Comparison of ENCODE assay signal across 23 cellular contexts in genomic region chr6:79042799-79043126, GRCh38. TPM values are rescaled to one million over a fixed set of nuclear protein-coding genes. Genes with fewer than 3 reads are reported as not detected.
A peak's percentile ranks its signal among the peaks of the same experiment; 100 is the strongest.
DNase-seq lines count a peak whose midpoint lies in the region; ATAC-seq, FAIRE-seq and TF ChIP-seq lines count a peak whose summit lies in the region.
"Had no signal": no experiment of that assay in that cellular context is flagged by ENCODE, and none has a peak within 500 bp of the region (broad histone marks: within the 10 kb centered on the region; RNA-seq: fewer than 3 reads in every experiment).

No MANE protein-coding gene starts in this region.

- CTCF ChIA-PET in activated naive CD4-positive, alpha-beta T cell treated with anti-CD3 and anti-CD28 coated beads for 36 hours (lab: Charles Lee) = no interaction called here
- CTCF ChIA-PET in GM12878 (lab: Yijun Ruan, JAX) = interaction anchor here (0.7 to 1.1 kb wide), 2 partner anchors 10 to 125 kb away, joined by 3 read pairs; no protein-coding TSS in a partner anchor
- CTCF ChIA-PET in MCF 10A (lab: Yijun Ruan, JAX) = no interaction called here

- POLR2A ChIA-PET in GM12878 (lab: Charles Lee) = interaction anchor here (0.9 to 2.4 kb wide), 4 partner anchors 10 to 35 kb away, joined by 3 to 8 read pairs (median 4); partner anchors contain the start of gene PHIP
- POLR2A ChIA-PET in MCF 10A (lab: Yijun Ruan, JAX) = interaction anchor here (0.9 to 1.7 kb wide), 3 partner anchors 18 to 36 kb away, joined by 3 read pairs; no protein-coding TSS in a partner anchor

- peaks cover 24% of the 10 kb centered on the region for H3K36me3 Mint-ChIP-seq in activated naive CD4-positive, alpha-beta T cell treated with anti-CD3 and anti-CD28 coated beads, Interleukin-2, amount 50 U/mL, for 24 hours
- peaks cover 30% of the 10 kb centered on the region for H3K36me3 Mint-ChIP-seq in activated naive CD4-positive, alpha-beta T cell treated with anti-CD3 and anti-CD28 coated beads for 36 hours (ENCODE audit: low read depth)
- peaks cover 61% of the 10 kb centered on the region for H3K36me3 Mint-ChIP-seq in MCF 10A (ENCODE audit: insufficient read depth, unreplicated experiment)

- peaks cover 0 to 17% of the 10 kb centered on the region in 2 experiments; a peak in 3 of 4 replicates for H3K36me3 ChIP-seq in GM12878 (ENCODE audit: control insufficient read depth in 2 of 2, insufficient read depth in 2 of 2, low read length in 1 of 2)
- H3K36me3 ChIP-seq in ascending aorta = peaks cover 0 to 15% of the 10 kb centered on the region in 2 donors

- peak overlapping the region; percentile 62 for H3K4me2 ChIP-seq in GM12878 (ENCODE audit: control insufficient read depth, insufficient read depth)
- H3K4me2 ChIP-seq: PC-9 had no signal

- no peak for DNase-seq in activated naive CD4-positive, alpha-beta T cell treated with anti-CD3 and anti-CD28 coated beads for 36 hours
- DNase-seq in GM12878 (ENCODE audit: low read depth, low spot score) (no peak), Kasumi-1 (lab: John Stamatoyannopoulos, UW) (no peak), ascending aorta (ENCODE audit: low spot score in 2 of 2) (no peak), MCF 10A (ENCODE audit: unreplicated experiment) (no peak), A172 (ENCODE audit: low spot score) (no peak)
- DNase-seq: activated CD8-positive, alpha-beta T cell treated with anti-CD3 and anti-CD28 coated beads for 36 hours; activated T-cell treated with anti-CD3 and anti-CD28 coated beads, Interleukin-2, amount 50 U/mL, for 1 hour; adrenal gland; BE2C; Caco-2; effector CD8-positive, alpha-beta T cell; erythroblast; mesendoderm; naive B cell; NCI-H1092; NCI-H2029 treated with DMSO at 0.1 percent for 48 hours; NCI-H345; PC-9; Right ventricle myocardium superior had no signal

- no peaks in the 10 kb centered on the region for H3K9me3 Mint-ChIP-seq in activated naive CD4-positive, alpha-beta T cell treated with anti-CD3 and anti-CD28 coated beads, Interleukin-2, amount 50 U/mL, for 24 hours
- H3K9me3 Mint-ChIP-seq in activated naive CD4-positive, alpha-beta T cell treated with anti-CD3 and anti-CD28 coated beads for 36 hours = no peaks in the 10 kb centered on the region
- no peaks in the 10 kb centered on the region for H3K9me3 Mint-ChIP-seq in MCF 10A (ENCODE audit: unreplicated experiment)
- H3K9me3 Mint-ChIP-seq: activated CD8-positive, alpha-beta T cell treated with anti-CD3 and anti-CD28 coated beads for 36 hours; naive B cell had no signal

- H3K9ac ChIP-seq in GM12878 (ENCODE audit: control insufficient read depth, insufficient read depth, low read length) = no peak overlapping the region

- no peaks in the 10 kb centered on the region for H3K27me3 Mint-ChIP-seq in activated naive CD4-positive, alpha-beta T cell treated with anti-CD3 and anti-CD28 coated beads, Interleukin-2, amount 50 U/mL, for 24 hours
- H3K27me3 Mint-ChIP-seq in activated naive CD4-positive, alpha-beta T cell treated with anti-CD3 and anti-CD28 coated beads for 36 hours (ENCODE audit: low read depth) = no peaks in the 10 kb centered on the region
- H3K27me3 Mint-ChIP-seq in MCF 10A (ENCODE audit: insufficient read depth, unreplicated experiment) = no peaks in the 10 kb centered on the region
- H3K27me3 Mint-ChIP-seq: activated CD8-positive, alpha-beta T cell treated with anti-CD3 and anti-CD28 coated beads for 36 hours; naive B cell; type B pancreatic cell had no signal

- TF ChIP-seq POLR2A in GM12878 (IDR thresholded peaks at IDR 0.05; ENCODE audit: low read depth, low read length) = no peak

- no peak for TF ChIP-seq EP300 in GM12878 (IDR thresholded peaks at IDR 0.05; ENCODE audit: borderline replicate concordance in 1 of 2, control insufficient read depth in 1 of 2, low read depth in 2 of 2, low read length in 2 of 2)

- no peak overlapping the region for H3K27ac Mint-ChIP-seq in activated naive CD4-positive, alpha-beta T cell treated with anti-CD3 and anti-CD28 coated beads, Interleukin-2, amount 50 U/mL, for 24 hours
- H3K27ac Mint-ChIP-seq in activated naive CD4-positive, alpha-beta T cell treated with anti-CD3 and anti-CD28 coated beads for 36 hours = no peak overlapping the region
- H3K27ac Mint-ChIP-seq in MCF 10A (ENCODE audit: low read depth, unreplicated experiment) = no peak overlapping the region
- H3K27ac Mint-ChIP-seq: activated CD8-positive, alpha-beta T cell treated with anti-CD3 and anti-CD28 coated beads for 36 hours; naive B cell; type B pancreatic cell had no signal

- RAD21 ChIA-PET in GM12878 (lab: Charles Lee; ENCODE audit: unreplicated experiment) = interaction anchor here (1.6 to 2.5 kb wide), 2 partner anchors 30 to 33 kb away, joined by 4 to 10 read pairs; no protein-coding TSS in a partner anchor

- H3K27ac ChIP-seq in GM12878 (ENCODE audit: control insufficient read depth, insufficient read depth) (no peak overlapping the region), ascending aorta (no peak overlapping the region)
- H3K27ac ChIP-seq: adrenal gland, PC-9 had no signal

- peaks cover 12% of the 10 kb centered on the region; the same call in 1 of the 2 replicates for H3K4me1 ChIP-seq in GM12878 (ENCODE audit: control insufficient read depth, insufficient read depth, low read length)
- no peaks in the 10 kb centered on the region for H3K4me1 ChIP-seq in ascending aorta
- H3K4me1 ChIP-seq: adrenal gland, BE2C, Caco-2 had no signal

- peaks cover 15% of the 10 kb centered on the region for H3K79me2 ChIP-seq in GM12878 (ENCODE audit: control insufficient read depth, insufficient read depth, low read length)

- FAIRE-seq in GM12878 (lab: Jason Lieb, UNC) = no peak

- 38% methylated on average over 5 of the region's 5 CpGs for WGBS in GM12878 (ENCODE audit: insufficient coverage, insufficient replicate concordance, low lambda C conversion rate, missing lambda C conversion rate)

- peaks cover 74% of the 10 kb centered on the region for H3K4me1 Mint-ChIP-seq in activated naive CD4-positive, alpha-beta T cell treated with anti-CD3 and anti-CD28 coated beads, Interleukin-2, amount 50 U/mL, for 24 hours
- peaks cover 46% of the 10 kb centered on the region for H3K4me1 Mint-ChIP-seq in activated naive CD4-positive, alpha-beta T cell treated with anti-CD3 and anti-CD28 coated beads for 36 hours (ENCODE audit: low read depth)
- H3K4me1 Mint-ChIP-seq in MCF 10A (ENCODE audit: insufficient read depth, unreplicated experiment) = peaks cover 21% of the 10 kb centered on the region

- TF ChIP-seq CTCF in GM12878 (IDR thresholded peaks at IDR 0.05 in 2 of 3, conservative IDR thresholded peaks at IDR 0.05 in 1 of 3; ENCODE audit: control insufficient read depth in 2 of 3, extremely low read depth in 1 of 3, insufficient read depth in 1 of 3, low read depth in 3 of 3, low read length in 3 of 3) (no peak), ascending aorta (IDR thresholded peaks at IDR 0.05) (no peak), MCF 10A (IDR thresholded peaks at IDR 0.05; ENCODE audit: unreplicated experiment) (no peak)

- SMC1A ChIA-PET in GM12878 (lab: Charles Lee; ENCODE audit: uncharacterized antibody, unreplicated experiment) = interaction anchor here (0.7 to 2.5 kb wide), 10 partner anchors 9 to 198 kb away, joined by 4 to 10 read pairs (median 5); no protein-coding TSS in a partner anchor

- BruUV-seq in GM12878 (replicated peaks; lab: Mats Ljungman, UMichigan) (no TSS peak), MCF 10A (replicated peaks; lab: Mats Ljungman, UMichigan) (no TSS peak)

- ATAC-seq in HG03135 (IDR thresholded peaks at IDR 0.05; ENCODE audit: unreplicated experiment) = peak; percentile 34
- peak; percentile 35; the same call in 1 of the 3 replicates for ATAC-seq in GM12878

- no peaks in the 10 kb centered on the region for H4K20me1 ChIP-seq in GM12878 (ENCODE audit: control insufficient read depth, insufficient read depth)

- H3K9me3 ChIP-seq in GM12878 (replicated peaks; ENCODE audit: control insufficient read depth, insufficient read depth, low read length) = no peaks in the 10 kb centered on the region; the same call in 1 of the 3 replicates
- no peaks in the 10 kb centered on the region for H3K9me3 ChIP-seq in ascending aorta
- H3K9me3 ChIP-seq: adrenal gland, BE2C, Caco-2 had no signal

- no peak overlapping the region for H3K4me3 ChIP-seq in GM12878
- no peak overlapping the region for H3K4me3 ChIP-seq in ascending aorta
- H3K4me3 ChIP-seq: adrenal gland, PC-9 had no signal

- H3K4me3 Mint-ChIP-seq in activated naive CD4-positive, alpha-beta T cell treated with anti-CD3 and anti-CD28 coated beads, Interleukin-2, amount 50 U/mL, for 24 hours = peak overlapping the region; percentile 51
- H3K4me3 Mint-ChIP-seq in activated naive CD4-positive, alpha-beta T cell treated with anti-CD3 and anti-CD28 coated beads for 36 hours = no peak overlapping the region
- H3K4me3 Mint-ChIP-seq in MCF 10A (ENCODE audit: unreplicated experiment) = no peak overlapping the region
- H3K4me3 Mint-ChIP-seq: activated CD8-positive, alpha-beta T cell treated with anti-CD3 and anti-CD28 coated beads for 36 hours; naive B cell; type B pancreatic cell had no signal

- no peak overlapping the region for H2AFZ ChIP-seq in GM12878 (ENCODE audit: control insufficient read depth, low read depth, low read length)
- H2AFZ ChIP-seq: PC-9 had no signal

- in situ Hi-C loops in GM12878 (cut with MboI) = no loop called here

- intact Hi-C loops in activated naive CD4-positive, alpha-beta T cell treated with anti-CD3 and anti-CD28 coated beads for 36 hours (cut with micrococcal nuclease) = loop anchor here (1.0 kb wide), 1 partner anchor 293 kb away; no protein-coding TSS in a partner anchor
- intact Hi-C loops in GM12878 (cut with micrococcal nuclease; ENCODE audit: unreplicated experiment) (loop anchor here (5.0 kb wide), 1 partner anchor 35 kb away; the partner anchor contains the start of gene PHIP), ascending aorta (cut with DNase I) (no loop called here), MCF 10A (cut with micrococcal nuclease) (no loop called here)

- H3K27me3 ChIP-seq in GM12878 (replicated peaks in 1 of 2; ENCODE audit: control insufficient read depth in 2 of 2, insufficient read depth in 2 of 2, low read length in 1 of 2) (no peaks in the 10 kb centered on the region), ascending aorta (no peaks in the 10 kb centered on the region)
- H3K27me3 ChIP-seq: adrenal gland, BE2C had no signal

- TF ChIP-seq RAD21 in GM12878 (IDR thresholded peaks at IDR 0.05; ENCODE audit: insufficient read depth, low read depth, low read length) = no peak

RNA-seq across cellular contexts. Expression of gene PHIP, which starts 35.3 kb away (rescaled TPM):
- total RNA-seq in activated naive CD4-positive, alpha-beta T cell treated with anti-CD3 and anti-CD28 coated beads for 36 hours = 10 to 100 TPM; 23.0 to 23.5 TPM
- total RNA-seq in GM12878 (2013; cell fraction: nucleolus; rRNA removed) = 117 and 124 TPM in 2 replicates
- total RNA-seq in GM12878 (2014; rRNA removed) (22.6 and 28.1 TPM in 2 replicates), GM12878 (2014; rRNA removed; fragmentation: Illumina TruSeq; extraction: Trizol) (34.6 and 36.3 TPM in 2 replicates), GM12878 (2021) (25.2 and 26.5 TPM in 2 replicates), ascending aorta (14.9 TPM), MCF 10A (2022) (25.3 and 26.5 TPM in 2 replicates)
- 7.6 TPM for polyA plus RNA-seq in GM12878 (2011; ENCODE audit: low read depth)
- polyA plus RNA-seq in GM12878 (2011; rRNA removed) (15.3 and 24.3 TPM in 2 replicates), GM12878 (2014; fragmentation: Illumina TruSeq; extraction: Trizol) (25.7 and 33.7 TPM in 2 replicates), GM12878 (2014; fragmentation: Nextera tagmentation; extraction: Ambion mirVana) (1 to 10 TPM; 8.5 to 9.8 TPM), GM12878 (2014; rRNA removed) (11.2 and 12.2 TPM in 2 replicates), GM12878 (2016; fragmentation: Nextera tagmentation; extraction: Ambion mirVana) (10 to 100 TPM; 17.0 to 18.8 TPM)
- 4.8 and 5.6 TPM in 2 replicates for polyA plus RNA-seq in GM12878 (2011; cell fraction: cytosol; rRNA removed)
- 34.4 and 39.4 TPM in 2 replicates for polyA plus RNA-seq in GM12878 (2011; cell fraction: nucleus; rRNA removed)
- polyA plus RNA-seq in GM12878 (2012) = 14.1 and 17.0 TPM in 2 replicates
- 28.4 and 41.4 TPM in 2 replicates for polyA minus RNA-seq in GM12878 (2011; rRNA and poly(A)+ RNA removed)
- polyA minus RNA-seq in GM12878 (2011; cell fraction: cytosol; rRNA and poly(A)+ RNA removed) = 12.8 and 15.9 TPM in 2 replicates
- 62.6 and 76.3 TPM in 2 replicates for polyA minus RNA-seq in GM12878 (2011; cell fraction: nucleus; rRNA and poly(A)+ RNA removed)
- 21.8 and 24.5 TPM in 2 replicates for total RNA-seq in A172 (2014; rRNA removed; shearing (Covaris generic))

Comparison
In these comparisons a context has a peak if more than half of its experiments do, and no peak if none do; other contexts are left out.
1. intact Hi-C loops: an anchor here in activated naive CD4-positive, alpha-beta T cell treated with anti-CD3 and anti-CD28 coated beads for 36 hours (1.0 kb wide) and GM12878 (5.0 kb wide); none called in ascending aorta and MCF 10A.